ENCODE assay signal across 16 cellular contexts in genomic region chr19:8143041-8143440, GRCh38. TPM values are rescaled to one million over a fixed set of nuclear protein-coding genes. Genes with fewer than 3 reads are reported as not detected.
"Had no signal": no experiment of that assay in that cellular context is flagged by ENCODE, and none has a peak within 500 bp of the region (broad histone marks: within the 10 kb centered on the region; RNA-seq: fewer than 3 reads in every experiment).

No MANE protein-coding gene starts in this region.

- H3K9me3 Mint-ChIP-seq: activated CD4-positive, alpha-beta memory T cell treated with anti-CD3 and anti-CD28 coated beads for 36 hours; activated naive CD8-positive, alpha-beta T cell treated with anti-CD3 and anti-CD28 coated beads, Interleukin-2, amount 10 ng/mL, durations not matched to agents 7 days and 5 days; activated T-cell treated with anti-CD3 and anti-CD28 coated beads, Interleukin-2, amount 50 U/mL, for 72 hours; stimulated activated naive B cell treated with anti-CD40 and anti-IgM and Interleukin-4, amounts not matched to agents 10 μg/mL and 1 μg/mL and 100 μg/mL, for 72 hours had no signal

- DNase-seq: activated CD4-positive, alpha-beta memory T cell treated with anti-CD3 and anti-CD28 coated beads for 36 hours; activated gamma-delta T cell treated with Interleukin-2 at 50 U/mL for 16 hours; activated naive CD8-positive, alpha-beta T cell treated with anti-CD3 and anti-CD28 coated beads, Interleukin-2, amount 10 ng/mL, durations not matched to agents 7 days and 5 days; activated T-cell treated with anti-CD3 and anti-CD28 coated beads, Interleukin-2, amount 50 U/mL, for 72 hours; aorta; foreskin melanocyte; head of caudate nucleus; psoas muscle; sigmoid colon; stimulated activated CD4-positive, alpha-beta T cell treated with anti-CD3 and anti-CD28 coated beads, Interleukin-2, amount 100 ng/mL, for 24 hours; stimulated activated naive B cell treated with anti-CD40 and anti-IgM and Interleukin-4, amounts not matched to agents 10 μg/mL and 1 μg/mL and 100 μg/mL, for 72 hours; T-helper 9 cell had no signal

- H3K4me3 ChIP-seq: cardiac muscle cell, psoas muscle, sigmoid colon, tibial nerve had no signal

- H3K9me3 ChIP-seq: psoas muscle, sigmoid colon, tibial nerve had no signal

- H3K36me3 Mint-ChIP-seq: activated CD4-positive, alpha-beta memory T cell treated with anti-CD3 and anti-CD28 coated beads for 36 hours; activated naive CD8-positive, alpha-beta T cell treated with anti-CD3 and anti-CD28 coated beads, Interleukin-2, amount 10 ng/mL, durations not matched to agents 7 days and 5 days; stimulated activated naive B cell treated with anti-CD40 and anti-IgM and Interleukin-4, amounts not matched to agents 10 μg/mL and 1 μg/mL and 100 μg/mL, for 72 hours had no signal

- H3K4me3 Mint-ChIP-seq: activated CD4-positive, alpha-beta memory T cell treated with anti-CD3 and anti-CD28 coated beads for 36 hours; activated naive CD8-positive, alpha-beta T cell treated with anti-CD3 and anti-CD28 coated beads, Interleukin-2, amount 10 ng/mL, durations not matched to agents 7 days and 5 days; activated T-cell treated with anti-CD3 and anti-CD28 coated beads, Interleukin-2, amount 50 U/mL, for 72 hours; stimulated activated naive B cell treated with anti-CD40 and anti-IgM and Interleukin-4, amounts not matched to agents 10 μg/mL and 1 μg/mL and 100 μg/mL, for 72 hours had no signal

- H3K27me3 ChIP-seq: cardiac muscle cell had no signal

- H3K4me1 Mint-ChIP-seq: activated naive CD8-positive, alpha-beta T cell treated with anti-CD3 and anti-CD28 coated beads, Interleukin-2, amount 10 ng/mL, durations not matched to agents 7 days and 5 days had no signal

- H3K27ac Mint-ChIP-seq: activated CD4-positive, alpha-beta memory T cell treated with anti-CD3 and anti-CD28 coated beads for 36 hours; activated naive CD8-positive, alpha-beta T cell treated with anti-CD3 and anti-CD28 coated beads, Interleukin-2, amount 10 ng/mL, durations not matched to agents 7 days and 5 days; activated T-cell treated with anti-CD3 and anti-CD28 coated beads, Interleukin-2, amount 50 U/mL, for 72 hours; stimulated activated naive B cell treated with anti-CD40 and anti-IgM and Interleukin-4, amounts not matched to agents 10 μg/mL and 1 μg/mL and 100 μg/mL, for 72 hours had no signal

- H3K27ac ChIP-seq: cardiac muscle cell, psoas muscle, sigmoid colon, tibial nerve had no signal

- H3K4me1 ChIP-seq: psoas muscle, sigmoid colon had no signal

- H3K36me3 ChIP-seq: cardiac muscle cell, sigmoid colon, tibial nerve had no signal

RNA-seq across cellular contexts. Expression of gene FBN3, which starts 6.4 kb away (rescaled TPM):
- total RNA-seq: activated CD4-positive, alpha-beta memory T cell treated with anti-CD3 and anti-CD28 coated beads for 36 hours; activated T-cell treated with anti-CD3 and anti-CD28 coated beads, Interleukin-2, amount 50 U/mL, for 72 hours; aorta; myocyte; sigmoid colon; subcutaneous adipose tissue had no signal
- polyA plus RNA-seq: aorta had no signal
